In the genomic region with DNA sequence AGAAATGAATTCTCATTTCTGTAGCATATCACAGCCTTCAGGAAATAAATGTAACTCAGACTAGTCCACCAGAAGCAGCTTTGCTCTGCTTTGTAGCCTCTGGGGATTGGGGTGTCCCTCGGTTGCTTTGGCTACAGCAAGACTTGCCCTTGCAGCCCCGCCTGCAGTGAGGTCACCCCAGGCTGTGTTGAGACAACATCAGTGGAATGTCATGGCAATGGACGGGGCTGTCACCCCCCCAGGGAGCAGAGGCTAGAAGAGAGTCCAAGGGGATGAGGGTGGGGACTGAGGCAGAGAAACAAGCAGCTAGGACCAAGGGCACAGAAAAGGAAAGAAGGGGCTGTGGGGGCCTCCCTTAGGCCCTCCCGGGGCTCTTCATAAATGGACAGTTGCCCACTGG, we compare ENCODE assay signal across 11 cellular contexts. TPM values are rescaled to one million over a fixed set of nuclear protein-coding genes. Genes with fewer than 3 reads are reported as not detected.
DNase-seq lines count a peak whose midpoint lies in the region; ATAC-seq, FAIRE-seq and TF ChIP-seq lines count a peak whose summit lies in the region.
"Had no signal": no experiment of that assay in that cellular context is flagged by ENCODE, and none has a peak within 500 bp of the region (broad histone marks: within the 10 kb centered on the region; RNA-seq: fewer than 3 reads in every experiment).

No MANE protein-coding gene starts in this region.

- no peak for TF ChIP-seq EP300 in GM12878 (IDR thresholded peaks at IDR 0.05; ENCODE audit: borderline replicate concordance in 1 of 2, control insufficient read depth in 1 of 2, low read depth in 2 of 2, low read length in 2 of 2)

- H4K20me1 ChIP-seq in GM12878 (ENCODE audit: control insufficient read depth, insufficient read depth), result no peaks in the 10 kb centered on the region

- TF ChIP-seq RAD21 in GM12878 (IDR thresholded peaks at IDR 0.05; ENCODE audit: insufficient read depth, low read depth, low read length), result no peak

- H3K27me3 Mint-ChIP-seq in activated T-helper 17 cell treated with anti-CD3 and anti-CD28 coated beads, Interleukin-2, amount 50 U/mL, for 72 hours, result no peaks in the 10 kb centered on the region

- peak; percentile 52 for DNase-seq in ELR (ENCODE audit: low read depth)
- DNase-seq in GM12878 (ENCODE audit: low read depth, low spot score), result no peak
- DNase-seq in left cardiac atrium, result peak; percentile 88
- DNase-seq in GF-D8 (lab: John Stamatoyannopoulos, UW), result no peak
- no peak for DNase-seq in activated T-cell treated with anti-CD3 and anti-CD28 coated beads, Interleukin-2, amount 50 U/mL, for 1 hour
- DNase-seq: activated naive CD8-positive, alpha-beta T cell treated with anti-CD3 and anti-CD28 coated beads, Interleukin-2, amount 10 ng/mL, durations not matched to agents 7 days and 5 days; C1 segment of cervical spinal cord; NK-92 treated with Interleukin-12 subunit alpha and Interleukin-12 subunit beta, amount 100 ng/mL, for 24 hours had no signal

- H3K27ac Mint-ChIP-seq in activated T-helper 17 cell treated with anti-CD3 and anti-CD28 coated beads, Interleukin-2, amount 50 U/mL, for 72 hours, result no peak overlapping the region
- H3K27ac Mint-ChIP-seq: activated naive CD8-positive, alpha-beta T cell treated with anti-CD3 and anti-CD28 coated beads, Interleukin-2, amount 10 ng/mL, durations not matched to agents 7 days and 5 days had no signal

- H3K36me3 ChIP-seq in GM12878 (ENCODE audit: control insufficient read depth in 2 of 2, insufficient read depth in 2 of 2, low read length in 1 of 2) (no peaks in the 10 kb centered on the region; a peak in 1 of 4 replicates), rectal smooth muscle tissue (ENCODE audit: control insufficient read depth, insufficient read depth, low read length) (no peaks in the 10 kb centered on the region)

- H3K9me3 ChIP-seq in GM12878 (replicated peaks; ENCODE audit: control insufficient read depth, insufficient read depth, low read length), result no peaks in the 10 kb centered on the region

- H3K4me1 ChIP-seq in GM12878 (ENCODE audit: control insufficient read depth, insufficient read depth, low read length), result no peaks in the 10 kb centered on the region
- peaks cover 18% of the 10 kb centered on the region for H3K4me1 ChIP-seq in rectal smooth muscle tissue (ENCODE audit: control insufficient read depth, insufficient read depth, low read length)

- H3K27me3 ChIP-seq in GM12878 (replicated peaks in 1 of 2; ENCODE audit: control insufficient read depth in 2 of 2, insufficient read depth in 2 of 2, low read length in 1 of 2) (no peaks in the 10 kb centered on the region), rectal smooth muscle tissue (ENCODE audit: control insufficient read depth, insufficient read depth, low read length) (no peaks in the 10 kb centered on the region)

- H3K79me2 ChIP-seq in GM12878 (ENCODE audit: control insufficient read depth, insufficient read depth, low read length), result no peaks in the 10 kb centered on the region

- H3K9me3 Mint-ChIP-seq in activated T-helper 17 cell treated with anti-CD3 and anti-CD28 coated beads, Interleukin-2, amount 50 U/mL, for 72 hours, result no peaks in the 10 kb centered on the region
- H3K9me3 Mint-ChIP-seq: activated naive CD8-positive, alpha-beta T cell treated with anti-CD3 and anti-CD28 coated beads, Interleukin-2, amount 10 ng/mL, durations not matched to agents 7 days and 5 days had no signal

- H3K9ac ChIP-seq in GM12878 (ENCODE audit: control insufficient read depth, insufficient read depth, low read length) (no peak overlapping the region), rectal smooth muscle tissue (ENCODE audit: low read length) (no peak overlapping the region)

- 0% methylated on average over 4 of the region's 4 CpGs for WGBS in GM12878 (ENCODE audit: insufficient coverage, insufficient replicate concordance, low lambda C conversion rate, missing lambda C conversion rate)

- no TSS peak for BruUV-seq in GM12878 (replicated peaks; lab: Mats Ljungman, UMichigan)

- SMC1A ChIA-PET in GM12878 (lab: Charles Lee; ENCODE audit: uncharacterized antibody, unreplicated experiment), result interaction anchor here (1.0 kb wide), 1 partner anchor 15 kb away, joined by 3 read pairs; no protein-coding TSS in a partner anchor

- H3K4me3 ChIP-seq in GM12878 (no peak overlapping the region), rectal smooth muscle tissue (ENCODE audit: low read length) (peak overlapping the region; percentile 47)

- TF ChIP-seq CTCF in GM12878 (IDR thresholded peaks at IDR 0.05 in 2 of 3, conservative IDR thresholded peaks at IDR 0.05 in 1 of 3; ENCODE audit: control insufficient read depth in 2 of 3, extremely low read depth in 1 of 3, insufficient read depth in 1 of 3, low read depth in 3 of 3, low read length in 3 of 3), result no peak

- CTCF ChIA-PET in GM12878 (lab: Yijun Ruan, JAX), result interaction anchor here (0.7 kb wide), 1 partner anchor 14 kb away, joined by 3 read pairs; no protein-coding TSS in a partner anchor

- intact Hi-C loops in GM12878 (cut with micrococcal nuclease; ENCODE audit: unreplicated experiment), result no loop called here
- intact Hi-C loops in left cardiac atrium (cut with DNase I), result no loop called here

- no peak overlapping the region for H2AFZ ChIP-seq in GM12878 (ENCODE audit: control insufficient read depth, low read depth, low read length)

- H3K36me3 Mint-ChIP-seq in activated T-helper 17 cell treated with anti-CD3 and anti-CD28 coated beads, Interleukin-2, amount 50 U/mL, for 72 hours (ENCODE audit: low read depth), result no peaks in the 10 kb centered on the region
- H3K36me3 Mint-ChIP-seq: activated naive CD8-positive, alpha-beta T cell treated with anti-CD3 and anti-CD28 coated beads, Interleukin-2, amount 10 ng/mL, durations not matched to agents 7 days and 5 days had no signal

- RAD21 ChIA-PET in GM12878 (lab: Charles Lee; ENCODE audit: unreplicated experiment), result no interaction called here

- FAIRE-seq in GM12878 (lab: Jason Lieb, UNC), result no peak

- H3K4me2 ChIP-seq in GM12878 (ENCODE audit: control insufficient read depth, insufficient read depth), result no peak overlapping the region

- POLR2A ChIA-PET in GM12878 (lab: Charles Lee), result no interaction called here

- in situ Hi-C loops in GM12878 (cut with MboI), result no loop called here

- H3K27ac ChIP-seq in GM12878 (ENCODE audit: control insufficient read depth, insufficient read depth) (no peak overlapping the region), rectal smooth muscle tissue (ENCODE audit: low read depth, low read length) (peak overlapping the region; percentile 29)

- H3K4me1 Mint-ChIP-seq in activated T-helper 17 cell treated with anti-CD3 and anti-CD28 coated beads, Interleukin-2, amount 50 U/mL, for 72 hours, result no peaks in the 10 kb centered on the region

- no peak for TF ChIP-seq POLR2A in GM12878 (IDR thresholded peaks at IDR 0.05; ENCODE audit: low read depth, low read length)

- H3K4me3 Mint-ChIP-seq in activated T-helper 17 cell treated with anti-CD3 and anti-CD28 coated beads, Interleukin-2, amount 50 U/mL, for 72 hours, result no peak overlapping the region
- H3K4me3 Mint-ChIP-seq: activated naive CD8-positive, alpha-beta T cell treated with anti-CD3 and anti-CD28 coated beads, Interleukin-2, amount 10 ng/mL, durations not matched to agents 7 days and 5 days had no signal

- ATAC-seq in GM12878 (peak; percentile 21; the same call in 1 of the 3 replicates), left cardiac atrium (peak; percentile 78 to 83), HG03135 (IDR thresholded peaks at IDR 0.05; ENCODE audit: unreplicated experiment) (no peak)
- ATAC-seq in activated T-helper 17 cell treated with anti-CD3 and anti-CD28 coated beads, Interleukin-2, amount 50 U/mL, for 72 hours (replicated peaks), result no peak

RNA-seq across cellular contexts. Expression of gene CLEC3B, which starts 0.9 kb away (rescaled TPM):
- not detected in 2 replicates for total RNA-seq in GM12878 (2013; cell fraction: nucleolus; rRNA removed)
- 0.11 TPM in 1 of 2 replicates, not detected in the other for total RNA-seq in GM12878 (2014; rRNA removed)
- total RNA-seq in GM12878 (2014; rRNA removed; fragmentation: Illumina TruSeq; extraction: Trizol), result not detected in 2 replicates
- total RNA-seq in GM12878 (2021), result 0.23 TPM in 1 of 2 replicates, not detected in the other
- not detected for polyA plus RNA-seq in GM12878 (2011; ENCODE audit: low read depth)
- polyA plus RNA-seq in GM12878 (2011; rRNA removed), result not detected in 2 replicates
- 0.12 and 0.15 TPM in 2 replicates for polyA plus RNA-seq in GM12878 (2011; cell fraction: cytosol; rRNA removed)
- 0.51 and 0.82 TPM in 2 replicates for polyA plus RNA-seq in GM12878 (2011; cell fraction: nucleus; rRNA removed)
- not detected in 2 replicates for polyA plus RNA-seq in GM12878 (2012)
- not detected in 2 replicates for polyA plus RNA-seq in GM12878 (2014; fragmentation: Illumina TruSeq; extraction: Trizol)
- polyA plus RNA-seq in GM12878 (2014; fragmentation: Nextera tagmentation; extraction: Ambion mirVana), result not detected
- polyA plus RNA-seq in GM12878 (2014; rRNA removed), result 0.13 TPM in 1 of 2 replicates, not detected in the other
- polyA plus RNA-seq in GM12878 (2016; fragmentation: Nextera tagmentation; extraction: Ambion mirVana), result not detected
- not detected in 2 replicates for polyA minus RNA-seq in GM12878 (2011; rRNA and poly(A)+ RNA removed)
- polyA minus RNA-seq in GM12878 (2011; cell fraction: cytosol; rRNA and poly(A)+ RNA removed), result not detected in 2 replicates
- 0.24 and 0.77 TPM in 2 replicates for polyA minus RNA-seq in GM12878 (2011; cell fraction: nucleus; rRNA and poly(A)+ RNA removed)
- total RNA-seq in left cardiac atrium, result 100 to 1,000 TPM; 107 to 132 TPM
- total RNA-seq in activated T-helper 17 cell treated with anti-CD3 and anti-CD28 coated beads, Interleukin-2, amount 50 U/mL, for 72 hours, result under 1 TPM; 0.37 to 0.66 TPM

RNA-seq across cellular contexts. Expression of gene EXOSC7, which starts 50.9 kb away (rescaled TPM):
- total RNA-seq in GM12878 (2013; cell fraction: nucleolus; rRNA removed), result 100 and 127 TPM in 2 replicates
- total RNA-seq in GM12878 (2014; rRNA removed) (76.8 and 77.9 TPM in 2 replicates), GM12878 (2014; rRNA removed; fragmentation: Illumina TruSeq; extraction: Trizol) (66.7 and 68.5 TPM in 2 replicates), GM12878 (2021) (55.5 and 62.2 TPM in 2 replicates), left cardiac atrium (10 to 100 TPM; 21.0 to 32.1 TPM)
- 63.3 TPM for polyA plus RNA-seq in GM12878 (2011; ENCODE audit: low read depth)
- polyA plus RNA-seq in GM12878 (2011; rRNA removed) (119 and 121 TPM in 2 replicates), GM12878 (2014; fragmentation: Illumina TruSeq; extraction: Trizol) (46.3 and 58.0 TPM in 2 replicates), GM12878 (2014; fragmentation: Nextera tagmentation; extraction: Ambion mirVana) (100 to 1,000 TPM; 159 to 193 TPM), GM12878 (2014; rRNA removed) (71.9 and 72.6 TPM in 2 replicates), GM12878 (2016; fragmentation: Nextera tagmentation; extraction: Ambion mirVana) (10 to 100 TPM; 88.9 to 94.5 TPM)
- polyA plus RNA-seq in GM12878 (2011; cell fraction: cytosol; rRNA removed), result 70.9 and 86.3 TPM in 2 replicates
- polyA plus RNA-seq in GM12878 (2011; cell fraction: nucleus; rRNA removed), result 84.9 and 86.2 TPM in 2 replicates
- polyA plus RNA-seq in GM12878 (2012), result 60.1 and 67.1 TPM in 2 replicates
- 70.0 and 75.6 TPM in 2 replicates for polyA minus RNA-seq in GM12878 (2011; rRNA and poly(A)+ RNA removed)
- polyA minus RNA-seq in GM12878 (2011; cell fraction: cytosol; rRNA and poly(A)+ RNA removed), result 13.4 and 16.3 TPM in 2 replicates
- polyA minus RNA-seq in GM12878 (2011; cell fraction: nucleus; rRNA and poly(A)+ RNA removed), result 34.9 and 60.0 TPM in 2 replicates
- total RNA-seq in activated T-helper 17 cell treated with anti-CD3 and anti-CD28 coated beads, Interleukin-2, amount 50 U/mL, for 72 hours, result 10 to 100 TPM; 47.0 to 70.5 TPM

RNA-seq across cellular contexts. Expression of gene ZDHHC3, which starts 51.0 kb away (rescaled TPM):
- 56.2 and 56.3 TPM in 2 replicates for total RNA-seq in GM12878 (2013; cell fraction: nucleolus; rRNA removed)
- total RNA-seq in GM12878 (2014; rRNA removed) (46.5 and 46.9 TPM in 2 replicates), GM12878 (2014; rRNA removed; fragmentation: Illumina TruSeq; extraction: Trizol) (29.6 and 32.1 TPM in 2 replicates), GM12878 (2021) (40.0 and 42.6 TPM in 2 replicates), left cardiac atrium (10 to 100 TPM; 42.7 to 45.5 TPM)
- polyA plus RNA-seq in GM12878 (2011; ENCODE audit: low read depth), result 11.9 TPM
- polyA plus RNA-seq in GM12878 (2011; rRNA removed) (56.5 and 79.1 TPM in 2 replicates), GM12878 (2014; fragmentation: Illumina TruSeq; extraction: Trizol) (40.3 and 47.8 TPM in 2 replicates), GM12878 (2014; fragmentation: Nextera tagmentation; extraction: Ambion mirVana) (1 to 10 TPM; 6.8 to 7.4 TPM), GM12878 (2014; rRNA removed) (38.1 and 41.5 TPM in 2 replicates), GM12878 (2016; fragmentation: Nextera tagmentation; extraction: Ambion mirVana) (10 to 100 TPM; 39.4 to 42.1 TPM)
- 87.6 and 105 TPM in 2 replicates for polyA plus RNA-seq in GM12878 (2011; cell fraction: cytosol; rRNA removed)
- polyA plus RNA-seq in GM12878 (2011; cell fraction: nucleus; rRNA removed), result 50.4 and 58.3 TPM in 2 replicates
- 19.2 and 21.2 TPM in 2 replicates for polyA plus RNA-seq in GM12878 (2012)
- 190 TPM in 2 replicates for polyA minus RNA-seq in GM12878 (2011; rRNA and poly(A)+ RNA removed)
- polyA minus RNA-seq in GM12878 (2011; cell fraction: cytosol; rRNA and poly(A)+ RNA removed), result 25.6 and 27.0 TPM in 2 replicates
- 24.4 and 43.5 TPM in 2 replicates for polyA minus RNA-seq in GM12878 (2011; cell fraction: nucleus; rRNA and poly(A)+ RNA removed)
- total RNA-seq in activated T-helper 17 cell treated with anti-CD3 and anti-CD28 coated beads, Interleukin-2, amount 50 U/mL, for 72 hours, result 10 to 100 TPM; 20.5 to 50.5 TPM

Comparison
In these comparisons a context has a peak if more than half of its experiments do, and no peak if none do; other contexts are left out.
1. DNase-seq: peak in ELR (single experiment) and left cardiac atrium (single experiment); none in GM12878 (single experiment), GF-D8 (single experiment) and activated T-cell treated with anti-CD3 and anti-CD28 coated beads, Interleukin-2, amount 50 U/mL, for 1 hour (single experiment).
2. ATAC-seq: peak in GM12878 (single experiment) and left cardiac atrium (2 of 2); none in activated T-helper 17 cell treated with anti-CD3 and anti-CD28 coated beads, Interleukin-2, amount 50 U/mL, for 72 hours (single experiment) and HG03135 (single experiment).
3. RNA of gene CLEC3B, which starts 0.9 kb away (total RNA-seq): 107 to 132 TPM in left cardiac atrium; 0.37 to 0.66 TPM in activated T-helper 17 cell treated with anti-CD3 and anti-CD28 coated beads, Interleukin-2, amount 50 U/mL, for 72 hours and 0.11 to 0.23 TPM in GM12878; every median in the first group is over 10 times any median in the second.